Comparison of ENCODE assay signal across 28 cellular contexts in the genomic region with DNA sequence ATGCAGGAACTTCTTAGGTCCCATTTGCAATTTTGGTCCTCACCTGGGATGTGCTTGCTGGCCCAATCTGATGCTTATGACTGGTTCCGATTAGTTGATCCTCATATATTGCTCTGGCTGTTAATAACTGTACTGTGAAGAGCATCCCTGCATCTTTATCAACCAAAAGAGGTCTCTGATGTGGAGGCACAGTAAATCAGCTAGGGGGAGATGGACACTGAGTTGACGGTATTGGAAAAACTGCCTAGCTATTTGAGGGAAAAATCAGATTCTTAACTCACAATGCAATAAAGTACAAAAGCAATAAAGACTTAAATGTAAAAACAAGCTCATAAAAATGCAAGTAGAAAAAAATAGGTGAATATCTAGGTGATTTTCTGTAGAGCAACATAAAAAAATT.
DNase-seq lines count a peak whose midpoint lies in the region; ATAC-seq and TF ChIP-seq lines count a peak whose summit lies in the region.
"Had no signal": no experiment of that assay in that cellular context is flagged by ENCODE, and none has a peak within 500 bp of the region (broad histone marks: within the 10 kb centered on the region; RNA-seq: fewer than 3 reads in every experiment).

No MANE protein-coding gene starts in this region.

- DNase-seq in AG09319 (ENCODE audit: extremely low read depth, low read depth): no peak
- peak; percentile 39 for DNase-seq in NCI-H69 (lab: John Stamatoyannopoulos, UW)
- DNase-seq in epithelial cell of proximal tubule (ENCODE audit: low read depth): no peak
- DNase-seq in neural progenitor cell (ENCODE audit: low spot score): no peak
- DNase-seq in NCI-H524 treated with DMSO at 0.1 percent for 48 hours (lab: John Stamatoyannopoulos, UW): no peak
- DNase-seq in NCI-H774 (lab: John Stamatoyannopoulos, UW): no peak
- no peak for DNase-seq in cardiac septum (ENCODE audit: low spot score)
- DNase-seq: ACHN; activated CD4-positive, alpha-beta T cell treated with anti-CD3 and anti-CD28 coated beads for 1 hour; activated CD8-positive, alpha-beta memory T cell treated with anti-CD3 and anti-CD28 coated beads for 24 hours; activated naive CD4-positive, alpha-beta T cell treated with Interleukin-2 at 50 U/mL for 16 hours; activated T-cell treated with anti-CD3 and anti-CD28 coated beads, Interleukin-2, amount 50 U/mL, for 4 hours; amniotic stem cell; CD4-positive, CD25-positive, alpha-beta regulatory T cell; EL; erythroblast; left cardiac atrium; mesenchymal stem cell; naive B cell; NCI-H2107; NCI-H510A treated with DMSO at 0.1 percent for 48 hours; pancreas; right lobe of liver; SHP77; stomach; trophoblast cell had no signal

- H3K27ac ChIP-seq in neural progenitor cell: no peak overlapping the region
- H3K27ac ChIP-seq: pancreas, right lobe of liver, stomach had no signal

- H3K9me3 ChIP-seq in neural progenitor cell (ENCODE audit: low read depth): no peaks in the 10 kb centered on the region
- H3K9me3 ChIP-seq: pancreas, right lobe of liver, stomach had no signal

- H2AFZ ChIP-seq in neural progenitor cell (replicated peaks): no peak overlapping the region

- ATAC-seq in HG03521 (IDR thresholded peaks at IDR 0.05; ENCODE audit: unreplicated experiment): no peak
- ATAC-seq: activated T-cell treated with anti-CD3 and anti-CD28 coated beads, Interleukin-2, amount 50 U/mL, for 4 hours; left cardiac atrium; pancreas; right lobe of liver had no signal

- H3K27me3 ChIP-seq in neural progenitor cell: no peaks in the 10 kb centered on the region

- no peaks in the 10 kb centered on the region for H3K9me3 Mint-ChIP-seq in neural progenitor cell
- H3K9me3 Mint-ChIP-seq: activated T-cell treated with anti-CD3 and anti-CD28 coated beads, Interleukin-2, amount 50 U/mL, for 4 hours; central memory CD8-positive, alpha-beta T cell; naive B cell had no signal

- peaks cover 19% of the 10 kb centered on the region for H3K27me3 Mint-ChIP-seq in neural progenitor cell (ENCODE audit: insufficient read depth, low read depth)
- H3K27me3 Mint-ChIP-seq: naive B cell had no signal

- no peaks in the 10 kb centered on the region for H3K36me3 ChIP-seq in neural progenitor cell
- H3K36me3 ChIP-seq: pancreas, right lobe of liver, stomach had no signal

- no peak overlapping the region for H3K4me2 ChIP-seq in neural progenitor cell

- H3K4me3 ChIP-seq in epithelial cell of proximal tubule (ENCODE audit: low read depth, low read length) (no peak overlapping the region), neural progenitor cell (no peak overlapping the region)
- H3K4me3 ChIP-seq: pancreas, right lobe of liver, stomach had no signal

- no peaks in the 10 kb centered on the region for H3K36me3 Mint-ChIP-seq in neural progenitor cell
- H3K36me3 Mint-ChIP-seq: naive B cell had no signal

- TF ChIP-seq CTCF in AG09319 (IDR thresholded peaks at IDR 0.05; ENCODE audit: low read depth, low read length) (peak; percentile 5; the same call in 1 of the 2 replicates), epithelial cell of proximal tubule (conservative IDR thresholded peaks at IDR 0.05; ENCODE audit: low read depth, low read length) (peak; percentile 22), neural progenitor cell (IDR thresholded peaks at IDR 0.05) (peak; percentile 33)

- H3K27ac Mint-ChIP-seq in neural progenitor cell: no peak overlapping the region
- H3K27ac Mint-ChIP-seq: CD4-positive, CD25-positive, alpha-beta regulatory T cell; naive B cell had no signal

- peaks cover 21% of the 10 kb centered on the region for H3K4me1 Mint-ChIP-seq in neural progenitor cell
- H3K4me1 Mint-ChIP-seq: central memory CD8-positive, alpha-beta T cell had no signal

- H3K4me1 ChIP-seq in neural progenitor cell: peaks cover 58% of the 10 kb centered on the region

- no peaks in the 10 kb centered on the region for H3K79me2 ChIP-seq in neural progenitor cell (ENCODE audit: low read depth)

- H3K9ac ChIP-seq in neural progenitor cell: no peak overlapping the region

- peaks cover 46% of the 10 kb centered on the region for H3F3A ChIP-seq in neural progenitor cell (ENCODE audit: low read depth)

- H3K4me3 Mint-ChIP-seq in neural progenitor cell: no peak overlapping the region
- H3K4me3 Mint-ChIP-seq: activated T-cell treated with anti-CD3 and anti-CD28 coated beads, Interleukin-2, amount 50 U/mL, for 4 hours; CD4-positive, CD25-positive, alpha-beta regulatory T cell; central memory CD8-positive, alpha-beta T cell had no signal

- intact Hi-C loops in cardiac septum (cut with DNase I): loop anchor here (5.0 to 10.0 kb wide), 2 partner anchors 264 to 451 kb away; no protein-coding TSS in a partner anchor

- no peaks in the 10 kb centered on the region for H4K20me1 ChIP-seq in neural progenitor cell (ENCODE audit: low read depth)
